In the genomic region with DNA sequence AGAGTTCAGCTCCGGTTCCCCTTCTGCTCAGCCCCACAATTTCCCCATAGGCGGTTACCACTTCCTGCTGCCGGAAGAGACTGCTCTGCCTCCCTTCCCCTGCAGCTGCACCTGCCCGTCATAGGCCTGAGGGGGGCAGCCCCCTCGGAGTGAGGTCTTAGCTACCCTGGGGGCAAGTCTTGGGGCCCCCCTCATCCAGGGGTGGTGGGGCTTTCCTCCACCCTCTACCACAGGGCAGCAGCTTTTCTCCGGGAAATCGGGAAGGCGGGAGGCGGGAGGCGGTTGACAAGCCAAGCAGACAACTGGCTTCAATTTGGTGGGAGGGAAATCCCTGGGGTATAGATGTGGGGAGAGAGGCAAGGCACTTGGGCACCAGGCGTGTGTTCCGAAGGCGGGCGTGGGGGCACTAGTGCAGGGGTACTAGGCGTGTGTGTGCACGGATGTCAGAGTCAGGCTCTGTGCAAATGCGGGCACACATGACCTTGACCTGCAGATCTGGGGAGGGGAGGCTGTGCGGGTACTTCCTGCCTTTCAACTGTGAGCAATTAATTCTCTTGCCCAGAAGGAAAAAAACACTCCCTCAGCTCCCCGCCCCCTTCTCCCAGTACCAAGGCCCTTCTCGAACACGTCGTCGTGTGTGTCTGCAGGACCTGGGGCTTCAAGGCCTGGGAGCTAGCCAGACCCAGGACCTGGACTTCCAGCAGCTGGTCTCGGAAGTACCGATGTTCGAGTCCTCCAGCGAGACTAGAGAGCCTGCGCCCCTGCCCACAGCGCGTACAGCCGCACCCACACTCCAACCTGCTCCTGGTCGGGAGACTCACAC, we compare ENCODE assay signal across 1 cellular context.
TF ChIP-seq lines count a peak whose summit lies in the region.

No MANE protein-coding gene starts in this region.

TF ChIP-seq in H1, 55 proteins besides CTCF, POLR2A, EP300 and RAD21:
- TF ChIP-seq TEAD4 (IDR thresholded peaks at IDR 0.05; ENCODE audit: low read depth, low read length) (no peak), RFX5 (IDR thresholded peaks at IDR 0.05; ENCODE audit: borderline replicate concordance, low read depth, low read length) (no peak), SIRT6 (IDR thresholded peaks at IDR 0.05; ENCODE audit: low read length) (no peak)
TF ChIP-seq in H1: peak in this region for 0.
